16 cellular contexts compared by ENCODE assay signal in genomic region chr13:114310961-114311360, GRCh38. TPM values are rescaled to one million over a fixed set of nuclear protein-coding genes. Genes with fewer than 3 reads are reported as not detected.
A peak's percentile ranks its signal among the peaks of the same experiment; 100 is the strongest.
DNase-seq lines count a peak whose midpoint lies in the region; ATAC-seq and TF ChIP-seq lines count a peak whose summit lies in the region.
"Had no signal": no experiment of that assay in that cellular context is flagged by ENCODE, and none has a peak within 500 bp of the region (broad histone marks: within the 10 kb centered on the region; RNA-seq: fewer than 3 reads in every experiment).

No MANE protein-coding gene starts in this region.

- no peak overlapping the region for H2BK120ac ChIP-seq in IMR-90 (ENCODE audit: low read depth, low read length)

- dilution Hi-C loops in IMR-90 (cut with HindIII; ENCODE audit: low sequenced_read_pairs, unreplicated experiment), result no loop called here

- H4K20me1 ChIP-seq in BLaER1 (peaks cover 13% of the 10 kb centered on the region), IMR-90 (ENCODE audit: insufficient read depth, low read length) (peaks cover 7% of the 10 kb centered on the region; the same call in 1 of the 2 replicates)

- no peak overlapping the region for H3K27ac ChIP-seq in BLaER1
- H3K27ac ChIP-seq in IMR-90 (ENCODE audit: insufficient read depth, low read length), result no peak overlapping the region
- no peak overlapping the region for H3K27ac ChIP-seq in brain microvascular endothelial cell

- no peak overlapping the region for H3K14ac ChIP-seq in IMR-90 (replicated peaks; ENCODE audit: low read depth, low read length)

- no peak overlapping the region for H3K4ac ChIP-seq in IMR-90 (ENCODE audit: low read depth, low read length)

- TF ChIP-seq POLR2A in IMR-90 (IDR thresholded peaks at IDR 0.05; ENCODE audit: low read depth, low read length), result no peak

- DNase-seq in IMR-90 (peak; percentile 75), brain microvascular endothelial cell (peak; percentile 21), hepatic stellate cell (ENCODE audit: low spot score) (peak; percentile 34), HEK293T (ENCODE audit: extremely low spot score) (no peak), activated gamma-delta T cell (lab: John Stamatoyannopoulos, UW) (no peak), Kasumi-1 (lab: John Stamatoyannopoulos, UW) (no peak)
- DNase-seq: DMS 273 treated with DMSO at 0.1 percent for 48 hours, MG63, NCI-H1092 treated with DMSO at 0.1 percent for 48 hours, NCI-H187, SIG-M5 had no signal

- H3K4me2 ChIP-seq in BLaER1, result peak overlapping the region; percentile 8; the same call in 1 of the 2 replicates
- H3K4me2 ChIP-seq in IMR-90 (ENCODE audit: low read depth, low read length), result peak overlapping the region; percentile 55; the same call in 1 of the 2 replicates

- TF ChIP-seq RAD21 in IMR-90 (IDR thresholded peaks at IDR 0.05; ENCODE audit: low read length), result no peak

- H2BK5ac ChIP-seq in IMR-90 (ENCODE audit: low read depth, low read length, poor library complexity, severe bottlenecking), result no peak overlapping the region

- H3K4me1 ChIP-seq in BLaER1 (peaks cover 53% of the 10 kb centered on the region), IMR-90 (ENCODE audit: control insufficient read depth, insufficient read depth, low read length) (peaks cover 11% of the 10 kb centered on the region)

- no CpG with 5 or more reads among the region's 5 CpGs for WGBS in IMR-90 (ENCODE audit: extremely low coverage in 2 of 2, insufficient read length in 1 of 2), 2 experiments

- in situ Hi-C loops in IMR-90 (cut with MboI; ENCODE audit: low sequenced_read_pairs), result no loop called here
- in situ Hi-C loops in brain microvascular endothelial cell (cut with HindIII; ENCODE audit: low pct_ligation_motif_present, low sequenced_read_pairs), result no loop called here

- no peak overlapping the region for H3K18ac ChIP-seq in IMR-90 (ENCODE audit: low read depth, low read length)

- no peak overlapping the region for H3K56ac ChIP-seq in IMR-90 (ENCODE audit: extremely low read depth, insufficient read depth, low read length)

- H3K23ac ChIP-seq in IMR-90 (ENCODE audit: low read depth, low read length), result no peak overlapping the region

- no peak overlapping the region for H2AFZ ChIP-seq in IMR-90 (replicated peaks; ENCODE audit: low read length, poor library complexity)

- no peak overlapping the region for H2BK15ac ChIP-seq in IMR-90 (ENCODE audit: low read depth, low read length)

- H3K79me1 ChIP-seq in IMR-90 (ENCODE audit: low read depth in 1 of 2, low read length in 2 of 2), result peaks cover 0 to 2% of the 10 kb centered on the region in 2 experiments; a peak in 1 of 4 replicates

- no TSS peak for BruUV-seq in IMR-90 (replicated peaks; lab: Mats Ljungman, UMichigan)

- H4K8ac ChIP-seq in IMR-90 (ENCODE audit: low read depth in 2 of 2, low read length in 2 of 2), result no peak overlapping the region

- TF ChIP-seq CTCF in IMR-90 (conservative IDR thresholded peaks at IDR 0.05; ENCODE audit: low read depth, low read length) (no peak), brain microvascular endothelial cell (IDR thresholded peaks at IDR 0.05; ENCODE audit: low read depth, low read length, missing control alignments) (no peak)

- peak; percentile 19 for ATAC-seq in IMR-90 (ENCODE audit: low read depth)
- no peak for ATAC-seq in HG02610 (IDR thresholded peaks at IDR 0.05; ENCODE audit: unreplicated experiment)
- ATAC-seq: HepG2 had no signal

- H4K91ac ChIP-seq in IMR-90 (ENCODE audit: insufficient read depth, low read depth, low read length), result no peak overlapping the region

- no peak overlapping the region for H2BK20ac ChIP-seq in IMR-90 (ENCODE audit: low read depth, low read length)

- H2AK9ac ChIP-seq in IMR-90 (replicated peaks; ENCODE audit: low read depth, low read length, poor library complexity), result no peak overlapping the region

- H3K4me3 ChIP-seq in BLaER1 (no peak overlapping the region), IMR-90 (ENCODE audit: insufficient read depth, low read depth, low read length) (no peak overlapping the region), brain microvascular endothelial cell (ENCODE audit: low read depth, low read length) (no peak overlapping the region)
- H3K4me3 ChIP-seq: HAP-1, MG63 had no signal

- CTCF ChIA-PET in IMR-90 (lab: Yijun Ruan, JAX), result interaction anchor here (1.0 kb wide), 1 partner anchor 26 kb away, joined by 3 read pairs; no protein-coding TSS in a partner anchor
- CTCF ChIA-PET in HEK293T (lab: Yijun Ruan, JAX), result no interaction called here

- H2AK5ac ChIP-seq in IMR-90 (ENCODE audit: low read depth, low read length), result no peak overlapping the region

- H3K9me3 ChIP-seq in BLaER1 (no peaks in the 10 kb centered on the region), IMR-90 (ENCODE audit: control insufficient read depth, insufficient read depth, low read length) (no peaks in the 10 kb centered on the region)
- H3K9me3 ChIP-seq: HAP-1, MG63 had no signal

- H3K36me3 ChIP-seq in BLaER1 (peaks cover 13% of the 10 kb centered on the region), IMR-90 (ENCODE audit: control insufficient read depth, insufficient read depth, low read length) (peaks cover 7% of the 10 kb centered on the region), brain microvascular endothelial cell (replicated peaks) (peaks cover 5% of the 10 kb centered on the region)

- H3K9me1 ChIP-seq in IMR-90 (ENCODE audit: insufficient read depth, low read length), result peaks cover 3% of the 10 kb centered on the region; the same call in 1 of the 2 replicates

- intact Hi-C loops in IMR-90 (cut with micrococcal nuclease), result no loop called here

- POLR2A ChIA-PET in IMR-90 (lab: Charles Lee; ENCODE audit: unreplicated experiment), result no interaction called here
- POLR2A ChIA-PET in HEK293T (lab: Yijun Ruan, JAX), result interaction anchor here (0.6 kb wide), 1 partner anchor 30 kb away, joined by 4 read pairs; the partner anchor contains the start of gene UPF3A

- no peak overlapping the region for H4K5ac ChIP-seq in IMR-90 (ENCODE audit: low read depth, low read length)

- H3K9ac ChIP-seq in BLaER1 (no peak overlapping the region), IMR-90 (ENCODE audit: low read depth, low read length) (peak overlapping the region; percentile 42; the same call in 1 of the 2 replicates)
- H3K9ac ChIP-seq: KMS-11 had no signal

- H3K27me3 ChIP-seq in BLaER1 (no peaks in the 10 kb centered on the region), IMR-90 (ENCODE audit: control insufficient read depth, insufficient read depth, low read length) (no peaks in the 10 kb centered on the region), brain microvascular endothelial cell (replicated peaks) (no peaks in the 10 kb centered on the region)
- H3K27me3 ChIP-seq: MG63 had no signal

TF ChIP-seq in IMR-90, 13 proteins besides CTCF, POLR2A, EP300 and RAD21 (continues in another document):
- TF ChIP-seq BHLHE40 (IDR thresholded peaks at IDR 0.05; ENCODE audit: low read depth, low read length) (no peak), MXI1 (IDR thresholded peaks at IDR 0.05; ENCODE audit: borderline replicate concordance, low read depth, low read length) (no peak), RCOR1 (IDR thresholded peaks at IDR 0.05; ENCODE audit: insufficient replicate concordance, low read length) (no peak), MAZ (IDR thresholded peaks at IDR 0.05; ENCODE audit: borderline replicate concordance, low read depth, low read length) (no peak), FOS (IDR thresholded peaks at IDR 0.05; ENCODE audit: low read depth, low read length) (no peak; the same call in 1 of the 2 replicates), RFX5 (IDR thresholded peaks at IDR 0.05; ENCODE audit: low read depth, low read length) (no peak), MAFK (IDR thresholded peaks at IDR 0.05; ENCODE audit: low read depth, low read length) (no peak), NFE2L2 (IDR thresholded peaks at IDR 0.05; ENCODE audit: low read depth, low read length) (no peak)

TF ChIP-seq in HEK293T, 16 proteins besides CTCF, POLR2A, EP300 and RAD21:
- TF ChIP-seq FOXM1 (IDR thresholded peaks at IDR 0.05; ENCODE audit: borderline replicate concordance) (no peak), HDGF (IDR thresholded peaks at IDR 0.05; ENCODE audit: borderline replicate concordance) (no peak), FOXK2 (IDR thresholded peaks at IDR 0.05) (no peak), TARDBP (IDR thresholded peaks at IDR 0.05) (no peak)

RNA-seq across cellular contexts. Expression of gene CHAMP1, which starts 3.3 kb away (rescaled TPM):
- 13.3 and 16.4 TPM in 2 replicates for total RNA-seq in IMR-90 (2012; rRNA removed)
- 32.7 and 33.8 TPM in 2 replicates for polyA plus RNA-seq in IMR-90 (2012; rRNA removed)
- 25.1 and 35.4 TPM in 2 replicates for polyA plus RNA-seq in IMR-90 (2012; cell fraction: cytosol; rRNA removed)
- polyA plus RNA-seq in IMR-90 (2012; cell fraction: nucleus; rRNA removed; ENCODE audit: low replicate concordance), result 12.0 and 20.6 TPM in 2 replicates

RNA-seq across cellular contexts. Expression of gene UPF3A, which starts 29.6 kb away (rescaled TPM):
- total RNA-seq in IMR-90 (2012; rRNA removed), result 11.7 and 17.5 TPM in 2 replicates
- 47.2 and 51.6 TPM in 2 replicates for polyA plus RNA-seq in IMR-90 (2012; rRNA removed)
- polyA plus RNA-seq in IMR-90 (2012; cell fraction: cytosol; rRNA removed), result 16.1 and 25.1 TPM in 2 replicates
- 42.5 and 154 TPM in 2 replicates for polyA plus RNA-seq in IMR-90 (2012; cell fraction: nucleus; rRNA removed; ENCODE audit: low replicate concordance)

Comparison
In these comparisons a context has a peak if more than half of its experiments do, and no peak if none do; other contexts are left out.
1. DNase-seq: peak in IMR-90 (single experiment), brain microvascular endothelial cell (single experiment) and hepatic stellate cell (single experiment); none in HEK293T (single experiment), activated gamma-delta T cell (single experiment) and Kasumi-1 (0 of 2).